8 cellular contexts compared by ENCODE assay signal in the genomic region with DNA sequence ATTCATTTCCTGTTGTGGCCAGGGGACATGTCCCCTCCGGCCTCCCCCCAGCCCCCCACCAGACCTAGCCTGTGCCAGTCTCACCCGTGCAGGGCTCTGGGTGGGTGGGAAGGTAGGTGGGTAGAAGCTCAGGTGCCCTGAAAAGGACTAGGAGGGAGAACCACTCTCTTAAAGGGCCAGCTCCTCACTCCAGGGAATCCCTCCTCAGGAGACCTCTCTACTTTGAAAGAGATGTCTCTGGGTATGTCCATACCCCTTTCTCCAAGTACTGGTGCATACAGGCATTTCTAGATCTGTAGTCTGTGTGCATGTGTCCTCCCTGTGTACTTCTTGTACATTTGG.
DNase-seq lines count a peak whose midpoint lies in the region; ATAC-seq and TF ChIP-seq lines count a peak whose summit lies in the region.

No MANE protein-coding gene starts in this region.

- H3K27ac ChIP-seq in vagina, result peak overlapping the region; percentile 47

- TF ChIP-seq CTCF in mesothelial cell of epicardium (IDR thresholded peaks at IDR 0.05; ENCODE audit: unreplicated experiment), result no peak
- no peak for TF ChIP-seq CTCF in vagina (IDR thresholded peaks at IDR 0.05)

- H3K36me3 Mint-ChIP-seq in activated naive CD4-positive, alpha-beta T cell treated with anti-CD3 and anti-CD28 coated beads, Interleukin-2, amount 50 U/mL, for 24 hours, result peaks cover 4% of the 10 kb centered on the region
- peaks cover 1% of the 10 kb centered on the region for H3K36me3 Mint-ChIP-seq in central memory CD8-positive, alpha-beta T cell (ENCODE audit: insufficient read depth)
- no peaks in the 10 kb centered on the region for H3K36me3 Mint-ChIP-seq in mesothelial cell of epicardium

- no peaks in the 10 kb centered on the region for H3K36me3 ChIP-seq in vagina

- H3K4me1 Mint-ChIP-seq in activated naive CD4-positive, alpha-beta T cell treated with anti-CD3 and anti-CD28 coated beads, Interleukin-2, amount 50 U/mL, for 24 hours, result peaks cover 16% of the 10 kb centered on the region
- H3K4me1 Mint-ChIP-seq in central memory CD8-positive, alpha-beta T cell, result peaks cover 7% of the 10 kb centered on the region
- H3K4me1 Mint-ChIP-seq in mesothelial cell of epicardium, result peaks cover 19% of the 10 kb centered on the region

- ATAC-seq in central memory CD8-positive, alpha-beta T cell (replicated peaks; ENCODE audit: extremely low read depth, poor library complexity, severe bottlenecking), result no peak
- ATAC-seq in left lobe of liver, result no peak

- no peaks in the 10 kb centered on the region for H3K9me3 Mint-ChIP-seq in activated naive CD4-positive, alpha-beta T cell treated with anti-CD3 and anti-CD28 coated beads, Interleukin-2, amount 50 U/mL, for 24 hours
- H3K9me3 Mint-ChIP-seq in central memory CD8-positive, alpha-beta T cell, result no peaks in the 10 kb centered on the region
- H3K9me3 Mint-ChIP-seq in mesothelial cell of epicardium, result no peaks in the 10 kb centered on the region

- H3K4me3 Mint-ChIP-seq in activated naive CD4-positive, alpha-beta T cell treated with anti-CD3 and anti-CD28 coated beads, Interleukin-2, amount 50 U/mL, for 24 hours, result peak overlapping the region; percentile 94
- H3K4me3 Mint-ChIP-seq in central memory CD8-positive, alpha-beta T cell, result peak overlapping the region; percentile 11
- peak overlapping the region; percentile 90 for H3K4me3 Mint-ChIP-seq in mesothelial cell of epicardium

- H3K9me3 ChIP-seq in vagina, result no peaks in the 10 kb centered on the region

- peaks cover 21% of the 10 kb centered on the region for H3K27me3 Mint-ChIP-seq in activated naive CD4-positive, alpha-beta T cell treated with anti-CD3 and anti-CD28 coated beads, Interleukin-2, amount 50 U/mL, for 24 hours
- H3K27me3 Mint-ChIP-seq in central memory CD8-positive, alpha-beta T cell, result peaks cover 49% of the 10 kb centered on the region
- peaks cover 26% of the 10 kb centered on the region for H3K27me3 Mint-ChIP-seq in mesothelial cell of epicardium (ENCODE audit: low read depth)

- intact Hi-C loops in vagina (cut with DNase I), result no loop called here

- peak overlapping the region; percentile 60 to 62 for H3K4me3 ChIP-seq in vagina

- no peak for TF ChIP-seq POLR2A in vagina (IDR thresholded peaks at IDR 0.05)

- no peak overlapping the region for H3K27ac Mint-ChIP-seq in activated naive CD4-positive, alpha-beta T cell treated with anti-CD3 and anti-CD28 coated beads, Interleukin-2, amount 50 U/mL, for 24 hours
- H3K27ac Mint-ChIP-seq in central memory CD8-positive, alpha-beta T cell (ENCODE audit: low read depth), result no peak overlapping the region
- H3K27ac Mint-ChIP-seq in mesothelial cell of epicardium, result peak overlapping the region; percentile 22

- no peak for DNase-seq in activated naive CD4-positive, alpha-beta T cell treated with Interleukin-2 at 50 U/mL for 16 hours
- no peak for DNase-seq in central memory CD8-positive, alpha-beta T cell (ENCODE audit: low spot score in 2 of 2)
- DNase-seq in mesothelial cell of epicardium (ENCODE audit: low spot score in 2 of 2, unreplicated experiment in 2 of 2), result no peak
- no peak for DNase-seq in vagina (ENCODE audit: extremely low spot score in 2 of 2)
- DNase-seq in NCI-H774 (lab: John Stamatoyannopoulos, UW), result no peak
- no peak for DNase-seq in left lobe of liver (ENCODE audit: low spot score)
- no peak for DNase-seq in NCI-H1092 treated with DMSO at 0.1 percent for 48 hours (lab: John Stamatoyannopoulos, UW)

- H3K27me3 ChIP-seq in vagina, result no peaks in the 10 kb centered on the region

- H3K4me1 ChIP-seq in vagina, result peaks cover 40% of the 10 kb centered on the region

Comparison
In these comparisons a context has a peak if more than half of its experiments do, and no peak if none do; other contexts are left out.
1. H3K4me3 Mint-ChIP-seq: peak in every context shown above with its lines; median percentile 94 in activated naive CD4-positive, alpha-beta T cell treated with anti-CD3 and anti-CD28 coated beads, Interleukin-2, amount 50 U/mL, for 24 hours; 90 in mesothelial cell of epicardium; 11 in central memory CD8-positive, alpha-beta T cell.